8 cellular contexts compared by ENCODE assay signal in genomic region chr15:90266485-90266884, GRCh38. TPM values are rescaled to one million over a fixed set of nuclear protein-coding genes. Genes with fewer than 3 reads are reported as not detected.
A peak's percentile ranks its signal among the peaks of the same experiment; 100 is the strongest.
DNase-seq lines count a peak whose midpoint lies in the region; ATAC-seq and TF ChIP-seq lines count a peak whose summit lies in the region.

No MANE protein-coding gene starts in this region.

- peaks cover 12% of the 10 kb centered on the region for H3K36me3 Mint-ChIP-seq in progenitor cell of endocrine pancreas (ENCODE audit: insufficient read depth)

- peak overlapping the region; percentile 96 for H3K4me3 Mint-ChIP-seq in progenitor cell of endocrine pancreas (ENCODE audit: low read depth)

- H3K27ac Mint-ChIP-seq in progenitor cell of endocrine pancreas, result peak overlapping the region; percentile 98

- no peaks in the 10 kb centered on the region for H3K27me3 Mint-ChIP-seq in progenitor cell of endocrine pancreas

- no peak for TF ChIP-seq CTCF in progenitor cell of endocrine pancreas (IDR thresholded peaks at IDR 0.05; ENCODE audit: unreplicated experiment)
- TF ChIP-seq CTCF in GM10266 (IDR thresholded peaks at IDR 0.05; ENCODE audit: control insufficient read depth, insufficient read depth, low read depth, missing control alignments), result no peak

- peaks cover 30% of the 10 kb centered on the region for H3K4me1 Mint-ChIP-seq in progenitor cell of endocrine pancreas (ENCODE audit: low read depth)

- no peaks in the 10 kb centered on the region for H3K9me3 Mint-ChIP-seq in progenitor cell of endocrine pancreas (ENCODE audit: low read depth)

- DNase-seq in NCI-H748 (lab: John Stamatoyannopoulos, UW; ENCODE audit: unreplicated experiment), result peak; percentile 23
- no peak for DNase-seq in NCI-H748 treated with DMSO at 0.1 percent for 48 hours (lab: John Stamatoyannopoulos, UW)
- DNase-seq in activated CD4-positive, alpha-beta T cell treated with anti-CD3 and anti-CD28 coated beads for 48 hours, result peak; percentile 48
- DNase-seq in fibroblast of gingiva (ENCODE audit: low read depth), result peak; percentile 19
- DNase-seq in progenitor cell of endocrine pancreas (ENCODE audit: low spot score, unreplicated experiment), result no peak
- DNase-seq in NCI-H2107 treated with DMSO at 0.1 percent for 48 hours (lab: John Stamatoyannopoulos, UW; ENCODE audit: unreplicated experiment), result no peak
- no peak for DNase-seq in GM10266 (ENCODE audit: extremely low spot score)

- ATAC-seq in GM18867 (IDR thresholded peaks at IDR 0.05; ENCODE audit: unreplicated experiment), result no peak

RNA-seq across cellular contexts. Expression of gene NGRN, which starts 1.0 kb away (rescaled TPM):
- total RNA-seq in progenitor cell of endocrine pancreas, result 110 and 121 TPM in 2 replicates

RNA-seq across cellular contexts. Expression of gene TTLL13, which starts 17.1 kb away (rescaled TPM):
- total RNA-seq in progenitor cell of endocrine pancreas, result 0.69 TPM in 1 of 2 replicates, not detected in the other

RNA-seq across cellular contexts. Expression of gene GDPGP1, which starts 32.5 kb away (rescaled TPM):
- 7.8 and 8.6 TPM in 2 replicates for total RNA-seq in progenitor cell of endocrine pancreas

RNA-seq across cellular contexts. Expression of gene CIB1, which starts 32.7 kb away (rescaled TPM):
- total RNA-seq in progenitor cell of endocrine pancreas, result 28.3 and 30.3 TPM in 2 replicates

Comparison
In these comparisons a context has a peak if more than half of its experiments do, and no peak if none do; other contexts are left out.
1. DNase-seq: peak in NCI-H748 (single experiment), activated CD4-positive, alpha-beta T cell treated with anti-CD3 and anti-CD28 coated beads for 48 hours (single experiment) and fibroblast of gingiva (single experiment); none in NCI-H748 treated with DMSO at 0.1 percent for 48 hours (single experiment), progenitor cell of endocrine pancreas (single experiment), NCI-H2107 treated with DMSO at 0.1 percent for 48 hours (single experiment) and GM10266 (single experiment).